Comparison of ENCODE assay signal across 1 cellular context in the genomic region with DNA sequence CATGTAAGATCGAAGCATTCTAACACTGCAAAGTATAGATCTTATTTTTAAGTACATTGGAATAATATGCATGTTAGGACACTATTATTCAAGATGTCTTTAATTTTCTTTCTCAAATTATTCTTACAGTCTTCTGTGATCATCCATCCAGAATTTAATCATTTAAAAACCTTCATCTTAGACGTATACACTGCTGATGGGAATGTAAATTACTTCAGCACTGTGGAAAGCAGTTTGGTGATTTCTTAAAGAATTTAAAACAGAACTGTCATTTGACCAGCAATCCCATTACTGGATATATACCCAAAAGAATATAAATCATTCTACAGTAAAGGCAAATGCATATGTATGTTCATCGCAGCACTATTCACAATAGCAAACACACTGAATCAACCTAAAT.
TF ChIP-seq lines count a peak whose summit lies in the region.

No MANE protein-coding gene starts in this region.

TF ChIP-seq in A549, 52 proteins besides CTCF, POLR2A, EP300 and RAD21:
- TF ChIP-seq REST (IDR thresholded peaks at IDR 0.05) (peak; percentile 67; the same call in 1 of the 2 replicates), ZSCAN20 (CRISPR knock-in tag; IDR thresholded peaks at IDR 0.05) (no peak)
